Comparison of ENCODE assay signal across 21 cellular contexts in the genomic region with DNA sequence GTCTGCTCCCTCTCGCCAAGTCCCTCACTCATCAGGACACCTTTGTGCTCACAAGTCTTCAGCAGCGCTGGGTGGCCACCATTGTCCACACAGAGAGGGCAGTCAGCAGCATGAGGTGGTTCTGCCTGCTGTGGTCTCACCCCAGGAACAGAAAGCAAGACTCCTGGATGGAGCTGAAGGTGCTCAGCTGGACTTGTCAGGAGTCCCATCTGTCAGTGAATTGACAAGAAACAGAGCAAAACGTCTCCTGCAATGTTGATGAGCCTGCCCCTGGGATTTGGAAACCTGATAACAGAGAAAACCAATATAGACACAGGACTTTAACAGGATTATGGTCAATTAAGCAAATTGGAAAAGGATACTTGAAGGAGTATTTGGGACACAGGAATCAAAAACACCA.
A peak's percentile ranks its signal among the peaks of the same experiment; 100 is the strongest.
DNase-seq lines count a peak whose midpoint lies in the region; TF ChIP-seq lines count a peak whose summit lies in the region.
"Had no signal": no experiment of that assay in that cellular context is flagged by ENCODE, and none has a peak within 500 bp of the region (broad histone marks: within the 10 kb centered on the region; RNA-seq: fewer than 3 reads in every experiment).

No MANE protein-coding gene starts in this region.

- peak overlapping the region; percentile 72 for H3K4me3 Mint-ChIP-seq in glutamatergic neuron (ENCODE audit: unreplicated experiment)
- H3K4me3 Mint-ChIP-seq: CD14-positive monocyte had no signal

- H3K9me3 ChIP-seq in colonic mucosa, result no peaks in the 10 kb centered on the region
- H3K9me3 ChIP-seq: HAP-1, SK-N-SH had no signal

- intact Hi-C loops in colonic mucosa (cut with DNase I), result no loop called here

- H3K36me3 ChIP-seq in colonic mucosa, result no peaks in the 10 kb centered on the region
- H3K36me3 ChIP-seq: HAP-1 had no signal

- H3K9ac ChIP-seq in colonic mucosa (ENCODE audit: low read depth in 2 of 2, low read length in 2 of 2), result no peak overlapping the region
- H3K9ac ChIP-seq: KMS-11, SK-N-SH had no signal

- no peaks in the 10 kb centered on the region for H3K4me1 ChIP-seq in colonic mucosa
- H3K4me1 ChIP-seq: HAP-1 had no signal

- H3K27me3 Mint-ChIP-seq in glutamatergic neuron (ENCODE audit: unreplicated experiment), result peaks cover 16% of the 10 kb centered on the region

- peaks cover 21% of the 10 kb centered on the region for H3K9me3 Mint-ChIP-seq in glutamatergic neuron (ENCODE audit: unreplicated experiment)

- peak overlapping the region; percentile 93 for H3K27ac Mint-ChIP-seq in glutamatergic neuron (ENCODE audit: unreplicated experiment)
- H3K27ac Mint-ChIP-seq: CD14-positive monocyte had no signal

- H3K36me3 Mint-ChIP-seq in glutamatergic neuron (ENCODE audit: unreplicated experiment), result peaks cover 5% of the 10 kb centered on the region
- H3K36me3 Mint-ChIP-seq: CD14-positive monocyte had no signal

- H3K27me3 ChIP-seq in colonic mucosa, result no peaks in the 10 kb centered on the region

- H3K4me1 Mint-ChIP-seq in glutamatergic neuron (ENCODE audit: low read depth, unreplicated experiment), result peaks cover 53% of the 10 kb centered on the region

- no peak for TF ChIP-seq POLR2A in erythroblast (IDR thresholded peaks at IDR 0.05; ENCODE audit: low read length)

- no peak overlapping the region for H3K27ac ChIP-seq in colonic mucosa
- H3K27ac ChIP-seq: HL-60, KMS-11 had no signal

- peak; percentile 40 to 65 for DNase-seq in NCI-H1930 (lab: John Stamatoyannopoulos, UW)
- peak; percentile 97 for DNase-seq in NCI-H82 (lab: John Stamatoyannopoulos, UW)
- DNase-seq in glutamatergic neuron, result peak; percentile 41
- DNase-seq in inferior parietal cortex (ENCODE audit: extremely low spot score), result no peak
- DNase-seq in erythroblast (lab: John Stamatoyannopoulos, UW), result no peak
- DNase-seq in Ammon's horn (ENCODE audit: low spot score), result no peak
- DNase-seq in colonic mucosa, result no peak
- DNase-seq: AML-193, DMS 273 treated with DMSO at 0.1 percent for 48 hours, GF-D8, MM.1S, NCI-H1092, NCI-H1436 treated with DMSO at 0.1 percent for 48 hours, NCI-H2081 treated with DMSO at 0.1 percent for 48 hours, NCI-H510A treated with DMSO at 0.1 percent for 48 hours, SHP77, SK-N-SH had no signal

- H3K4me3 ChIP-seq in colonic mucosa, result no peak overlapping the region
- H3K4me3 ChIP-seq: HAP-1 had no signal

- no peak for TF ChIP-seq CTCF in glutamatergic neuron (IDR thresholded peaks at IDR 0.05; ENCODE audit: partially characterized antibody, unreplicated experiment)
- TF ChIP-seq CTCF in colonic mucosa (IDR thresholded peaks at IDR 0.05), result no peak

Comparison
In these comparisons a context has a peak if more than half of its experiments do, and no peak if none do; other contexts are left out.
1. DNase-seq: peak in NCI-H1930 (2 of 2), NCI-H82 (single experiment) and glutamatergic neuron (single experiment); none in inferior parietal cortex (single experiment), erythroblast (0 of 2), Ammon's horn (single experiment) and colonic mucosa (single experiment).